In genomic region chr4:8330821-8331566, GRCh38 we compare ENCODE assay signal across 14 cellular contexts.
A peak's percentile ranks its signal among the peaks of the same experiment; 100 is the strongest.
DNase-seq lines count a peak whose midpoint lies in the region; ATAC-seq and TF ChIP-seq lines count a peak whose summit lies in the region.
"Had no signal": no experiment of that assay in that cellular context is flagged by ENCODE, and none has a peak within 500 bp of the region (broad histone marks: within the 10 kb centered on the region; RNA-seq: fewer than 3 reads in every experiment).

No MANE protein-coding gene starts in this region.

- no peak overlapping the region for H3K4me3 Mint-ChIP-seq in chondrocyte (ENCODE audit: unreplicated experiment)
- H3K4me3 Mint-ChIP-seq: B cell; T-helper 2 cell treated with Interferon-gamma antibody and Interleukin-4, amounts not matched to agents 5 μg/mL and 100 μg/mL, for 36 hours had no signal

- no peaks in the 10 kb centered on the region for H3K27me3 Mint-ChIP-seq in chondrocyte (ENCODE audit: low read depth)
- H3K27me3 Mint-ChIP-seq: B cell had no signal

- H3K27ac Mint-ChIP-seq in chondrocyte (ENCODE audit: unreplicated experiment), result no peak overlapping the region
- H3K27ac Mint-ChIP-seq: B cell; T-helper 2 cell treated with Interferon-gamma antibody and Interleukin-4, amounts not matched to agents 5 μg/mL and 100 μg/mL, for 36 hours had no signal

- peaks cover 32% of the 10 kb centered on the region for H3K4me1 ChIP-seq in left ventricle myocardium inferior

- H3K27ac ChIP-seq in left ventricle myocardium inferior (replicated peaks), result peak overlapping the region; percentile 87

- intact Hi-C loops in left ventricle myocardium inferior (cut with micrococcal nuclease), result no loop called here

- H3K4me3 ChIP-seq in left ventricle myocardium inferior, result no peak overlapping the region

- H3K27me3 ChIP-seq in left ventricle myocardium inferior (ENCODE audit: low read depth), result no peaks in the 10 kb centered on the region

- peaks cover 12% of the 10 kb centered on the region for H3K9me3 ChIP-seq in left ventricle myocardium inferior (replicated peaks)

- H3K36me3 ChIP-seq in left ventricle myocardium inferior, result no peaks in the 10 kb centered on the region

- peaks cover 4% of the 10 kb centered on the region for H3K36me3 Mint-ChIP-seq in chondrocyte (ENCODE audit: low read depth)

- H3K9me3 Mint-ChIP-seq in chondrocyte (ENCODE audit: low read depth), result peaks cover 10% of the 10 kb centered on the region

- peaks cover 5% of the 10 kb centered on the region for H3K4me1 Mint-ChIP-seq in chondrocyte (ENCODE audit: low read depth)
- H3K4me1 Mint-ChIP-seq: B cell had no signal

- no peak for ATAC-seq in HG02970 (IDR thresholded peaks at IDR 0.05; ENCODE audit: low FRiP score, unreplicated experiment)

- TF ChIP-seq CTCF in chondrocyte (IDR thresholded peaks at IDR 0.05) (no peak), left ventricle myocardium inferior (IDR thresholded peaks at IDR 0.05; ENCODE audit: borderline replicate concordance) (peak; percentile 42)

- peak; percentile 60 for DNase-seq in Ammon's horn (ENCODE audit: low spot score)
- peak; percentile 66 for DNase-seq in chondrocyte (ENCODE audit: low spot score)
- peak; percentile 85 for DNase-seq in left ventricle myocardium inferior
- peak; percentile 17 for DNase-seq in putamen (ENCODE audit: low spot score)
- no peak for DNase-seq in NK-92 treated with Interleukin-12 subunit alpha and Interleukin-12 subunit beta, amount 100 ng/mL, for 24 hours (lab: John Stamatoyannopoulos, UW)
- no peak for DNase-seq in NCI-H1048 (lab: John Stamatoyannopoulos, UW)
- no peak for DNase-seq in COLO668 (lab: John Stamatoyannopoulos, UW; ENCODE audit: unreplicated experiment)
- DNase-seq: activated CD4-positive, alpha-beta T cell treated with anti-CD3 and anti-CD28 coated beads, Interleukin-2, amount 50 U/mL, for 48 hours; mesendoderm; NCI-H524 treated with DMSO at 0.1 percent for 48 hours; RPMI8226 had no signal

Comparison
In these comparisons a context has a peak if more than half of its experiments do, and no peak if none do; other contexts are left out.
1. DNase-seq: peak in Ammon's horn (single experiment), chondrocyte (single experiment), left ventricle myocardium inferior (single experiment) and putamen (single experiment); none in NK-92 treated with Interleukin-12 subunit alpha and Interleukin-12 subunit beta, amount 100 ng/mL, for 24 hours (single experiment), NCI-H1048 (single experiment) and COLO668 (single experiment).